In the genomic region with DNA sequence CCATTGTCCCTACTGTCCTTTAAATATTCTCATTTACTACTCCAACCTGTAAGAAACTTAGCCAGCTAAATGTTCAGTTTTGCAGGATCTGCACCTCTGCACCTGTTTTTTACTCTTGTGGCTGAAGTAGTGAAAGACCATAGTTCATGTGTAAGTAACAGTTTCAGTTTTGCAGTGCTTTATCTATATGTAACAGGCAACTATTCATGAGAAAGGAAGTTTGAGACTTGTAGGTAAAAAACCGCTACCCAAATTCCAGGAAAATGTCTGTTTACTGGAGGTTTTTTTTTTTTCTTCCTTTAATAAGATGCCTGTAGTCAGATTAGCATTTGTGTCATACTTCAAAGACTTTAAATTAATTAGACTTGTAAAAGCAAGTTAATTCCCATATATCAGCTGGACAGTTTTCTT, we compare ENCODE assay signal across 8 cellular contexts. TPM values are rescaled to one million over a fixed set of nuclear protein-coding genes. Genes with fewer than 3 reads are reported as not detected.
DNase-seq lines count a peak whose midpoint lies in the region; ATAC-seq lines count a peak whose summit lies in the region.

No MANE protein-coding gene starts in this region.

- ATAC-seq in GM19372 (IDR thresholded peaks at IDR 0.05; ENCODE audit: low read depth, unreplicated experiment) (peak; percentile 57), HG03139 (IDR thresholded peaks at IDR 0.05; ENCODE audit: unreplicated experiment) (peak; percentile 63)
- peak; percentile 71 to 74 for ATAC-seq in activated naive CD4-positive, alpha-beta T cell treated with anti-CD3 and anti-CD28 coated beads, Interleukin-2, amount 50 U/mL, for 72 hours

- no peak overlapping the region for H3K4me3 ChIP-seq in GM23248

- 93 to 100% methylated on average over 1 of the region's 1 CpG for WGBS in GM23248 (ENCODE audit: low coverage in 1 of 2, low lambda C conversion rate in 2 of 2, missing lambda C conversion rate in 2 of 2), 2 experiments

- no peaks in the 10 kb centered on the region for H3K79me2 ChIP-seq in GM23248 (ENCODE audit: insufficient read depth)

- peaks cover 13% of the 10 kb centered on the region for H3K4me1 ChIP-seq in GM23248 (ENCODE audit: insufficient read depth)

- no peak overlapping the region for H3K4me2 ChIP-seq in GM23248 (ENCODE audit: unreplicated experiment)

- H3K9me2 ChIP-seq in GM23248 (ENCODE audit: insufficient read depth): no peaks in the 10 kb centered on the region

- no peaks in the 10 kb centered on the region for H3K9me3 ChIP-seq in GM23248 (ENCODE audit: low read depth)

- no peaks in the 10 kb centered on the region for H3K27me3 ChIP-seq in GM23248 (replicated peaks; ENCODE audit: insufficient read depth)

- H3K9me3 Mint-ChIP-seq in activated naive CD4-positive, alpha-beta T cell treated with anti-CD3 and anti-CD28 coated beads, Interleukin-2, amount 50 U/mL, for 72 hours: no peaks in the 10 kb centered on the region

- in situ Hi-C loops in GM23248 (cut with MboI): no loop called here

- no peak overlapping the region for H3K27ac ChIP-seq in GM23248

- no peaks in the 10 kb centered on the region for H3K36me3 ChIP-seq in GM23248 (ENCODE audit: low read depth)

- no peaks in the 10 kb centered on the region for H4K20me1 ChIP-seq in GM23248 (ENCODE audit: insufficient read depth)

- H3K27ac Mint-ChIP-seq in activated naive CD4-positive, alpha-beta T cell treated with anti-CD3 and anti-CD28 coated beads, Interleukin-2, amount 50 U/mL, for 72 hours: peak overlapping the region; percentile 86 to 99

- H3K36me3 Mint-ChIP-seq in activated naive CD4-positive, alpha-beta T cell treated with anti-CD3 and anti-CD28 coated beads, Interleukin-2, amount 50 U/mL, for 72 hours: peaks cover 15 to 16% of the 10 kb centered on the region in 2 donors

- H3F3A ChIP-seq in GM23248 (ENCODE audit: insufficient read depth): no peaks in the 10 kb centered on the region

- DNase-seq in CD1c-positive myeloid dendritic cell (ENCODE audit: extremely low spot score) (peak; percentile 67), GM23248 (no peak), T-helper 9 cell (no peak), NCI-H82 treated with DMSO at 0.1 percent for 48 hours (lab: John Stamatoyannopoulos, UW; ENCODE audit: unreplicated experiment) (no peak)
- DNase-seq in activated naive CD4-positive, alpha-beta T cell treated with anti-CD3 and anti-CD28 coated beads, Interleukin-2, amount 50 U/mL, for 72 hours (ENCODE audit: low spot score in 2 of 2): no peak
- DNase-seq in stimulated activated CD4-positive, alpha-beta T cell treated with anti-CD3 and anti-CD28 coated beads, Interleukin-2, amount 100 ng/mL, for 48 hours: no peak

- H3K9ac ChIP-seq in GM23248: no peak overlapping the region

- no peak overlapping the region for H2AFZ ChIP-seq in GM23248

RNA-seq across cellular contexts. Expression of gene MBNL1, which starts 25.4 kb away (rescaled TPM):
- total RNA-seq in activated naive CD4-positive, alpha-beta T cell treated with anti-CD3 and anti-CD28 coated beads, Interleukin-2, amount 50 U/mL, for 72 hours: 100 to 1,000 TPM; 406 to 425 TPM
- total RNA-seq in GM23248 (2014; rRNA removed; shearing (Covaris generic)): 251 and 262 TPM in 2 replicates
- 81.7 and 89.5 TPM in 2 replicates for polyA plus RNA-seq in GM23248 (2016; fragmentation: Nextera tagmentation; extraction: Ambion mirVana)
